Comparison of ENCODE assay signal across 33 cellular contexts in genomic region chr10:106547047-106547635, GRCh38.
"Had no signal": no experiment of that assay in that cellular context is flagged by ENCODE, and none has a peak within 500 bp of the region (broad histone marks: within the 10 kb centered on the region; RNA-seq: fewer than 3 reads in every experiment).

No MANE protein-coding gene starts in this region.

- H3K27me3 Mint-ChIP-seq: activated B cell treated with CpG ODN at 0.5 μM for 24 hours; activated CD4-positive, alpha-beta memory T cell treated with anti-CD3 and anti-CD28 coated beads for 36 hours; activated CD4-positive, alpha-beta T cell treated with anti-CD3 and anti-CD28 coated beads, Interleukin-2, amount 10 ng/mL, durations not matched to agents 24 days and 14 days; activated CD8-positive, alpha-beta T cell treated with anti-CD3 and anti-CD28 coated beads for 36 hours; activated naive CD8-positive, alpha-beta T cell treated with anti-CD3 and anti-CD28 coated beads for 36 hours had no signal

- H3K9me3 ChIP-seq: adrenal gland, body of pancreas, breast epithelium had no signal

- H3K4me1 ChIP-seq: adrenal gland, body of pancreas, breast epithelium had no signal

- H3K9me3 Mint-ChIP-seq: activated CD4-positive, alpha-beta T cell treated with anti-CD3 and anti-CD28 coated beads, Interleukin-2, amount 10 ng/mL, durations not matched to agents 24 days and 14 days; activated CD8-positive, alpha-beta T cell treated with anti-CD3 and anti-CD28 coated beads for 36 hours; activated naive CD4-positive, alpha-beta T cell treated with anti-CD3 and anti-CD28 coated beads for 36 hours; activated naive CD8-positive, alpha-beta T cell treated with anti-CD3 and anti-CD28 coated beads for 36 hours; activated T-cell treated with anti-CD3 and anti-CD28 coated beads, Interleukin-2, amount 50 U/mL, for 4 hours; activated T-helper 1 cell treated with anti-CD3 and anti-CD28 coated beads, Interleukin-12 subunit alpha, Interleukin-12 subunit beta, Interleukin-2, Interleukin-4 antibody, amounts not matched to agents 30 ng/mL and 10 ng/mL and 1 ng/mL, durations not matched to agents 14 hours and 24 hours and 36 hours; T-helper 2 cell treated with Interferon-gamma antibody and Interleukin-4, amounts not matched to agents 5 μg/mL and 100 μg/mL, for 36 hours had no signal

- DNase-seq: activated B cell treated with CpG ODN at 0.5 μM for 24 hours; activated CD4-positive, alpha-beta memory T cell treated with anti-CD3 and anti-CD28 coated beads for 36 hours; activated CD4-positive, alpha-beta T cell treated with anti-CD3 and anti-CD28 coated beads for 4 hours; activated CD4-positive, alpha-beta T cell treated with anti-CD3 and anti-CD28 coated beads, Interleukin-2, amount 10 ng/mL, durations not matched to agents 24 days and 14 days; activated CD4-positive, alpha-beta T cell treated with anti-CD3 and anti-CD28 coated beads, Interleukin-2, amount 50 U/mL, for 1 hour; activated CD4-positive, alpha-beta T cell treated with anti-CD3 and anti-CD28 coated beads, Interleukin-2, amount 50 U/mL, for 4 hours; activated CD4-positive, CD25-positive, alpha-beta regulatory T cell treated with anti-CD3 and anti-CD28 coated beads, Interleukin-2, amount 50 U/mL, for 72 hours; activated CD8-positive, alpha-beta memory T cell treated with anti-CD3 and anti-CD28 coated beads, Interleukin-2, amount 50 U/mL, for 4 hours; activated CD8-positive, alpha-beta T cell treated with anti-CD3 and anti-CD28 coated beads for 36 hours; activated effector memory CD4-positive, alpha-beta T cell treated with anti-CD3 and anti-CD28 coated beads, Interleukin-2, amount 50 U/mL, for 16 hours; activated gamma-delta T cell treated with Interleukin-2 at 50 U/mL for 16 hours; activated naive CD4-positive, alpha-beta T cell; activated naive CD4-positive, alpha-beta T cell treated with anti-CD3 and anti-CD28 coated beads for 36 hours; activated naive CD4-positive, alpha-beta T cell treated with anti-CD3 and anti-CD28 coated beads, Interleukin-2, amount 50 U/mL, for 16 hours; activated naive CD8-positive, alpha-beta T cell treated with anti-CD3 and anti-CD28 coated beads for 36 hours; activated T-cell treated with anti-CD3 and anti-CD28 coated beads for 4 hours; activated T-cell treated with anti-CD3 and anti-CD28 coated beads, Interleukin-2, amount 50 U/mL, for 1 hour; activated T-cell treated with anti-CD3 and anti-CD28 coated beads, Interleukin-2, amount 50 U/mL, for 4 hours; activated T-cell treated with anti-CD3 and anti-CD28 coated beads, Interleukin-2, amount 50 U/mL, for 72 hours; adrenal gland; amniotic stem cell; aorta; body of pancreas; brain microvascular endothelial cell; central memory CD4-positive, alpha-beta T cell; T-helper 2 cell; T-helper 9 cell had no signal

- H3K4me3 ChIP-seq: adrenal gland, body of pancreas, breast epithelium had no signal

- H3K27ac Mint-ChIP-seq: activated B cell treated with CpG ODN at 0.5 μM for 24 hours; activated CD4-positive, alpha-beta memory T cell treated with anti-CD3 and anti-CD28 coated beads for 36 hours; activated CD4-positive, alpha-beta T cell treated with anti-CD3 and anti-CD28 coated beads, Interleukin-2, amount 10 ng/mL, durations not matched to agents 24 days and 14 days; activated CD8-positive, alpha-beta T cell treated with anti-CD3 and anti-CD28 coated beads for 36 hours; activated naive CD4-positive, alpha-beta T cell treated with anti-CD3 and anti-CD28 coated beads for 36 hours; activated naive CD4-positive, alpha-beta T cell treated with anti-CD3 and anti-CD28 coated beads, Interleukin-2, amount 50 U/mL, for 72 hours; activated naive CD8-positive, alpha-beta T cell treated with anti-CD3 and anti-CD28 coated beads for 36 hours; activated T-cell treated with anti-CD3 and anti-CD28 coated beads, Interleukin-2, amount 50 U/mL, for 72 hours; activated T-helper 1 cell treated with anti-CD3 and anti-CD28 coated beads, Interleukin-12 subunit alpha, Interleukin-12 subunit beta, Interleukin-2, Interleukin-4 antibody, amounts not matched to agents 30 ng/mL and 10 ng/mL and 1 ng/mL, durations not matched to agents 14 hours and 24 hours and 36 hours; activated T-helper 17 cell treated with anti-CD3 and anti-CD28 coated beads, Interleukin-2, amount 50 U/mL, for 72 hours; T-helper 2 cell treated with Interferon-gamma antibody and Interleukin-4, amounts not matched to agents 5 μg/mL and 100 μg/mL, for 36 hours had no signal

- H3K36me3 ChIP-seq: adrenal gland, brain microvascular endothelial cell, breast epithelium had no signal

- H3K27me3 ChIP-seq: adrenal gland, body of pancreas, brain microvascular endothelial cell, breast epithelium had no signal

- H3K4me1 Mint-ChIP-seq: activated B cell treated with CpG ODN at 0.5 μM for 24 hours; activated CD4-positive, alpha-beta T cell treated with anti-CD3 and anti-CD28 coated beads, Interleukin-2, amount 10 ng/mL, durations not matched to agents 24 days and 14 days; activated naive CD8-positive, alpha-beta T cell treated with anti-CD3 and anti-CD28 coated beads for 36 hours; activated T-helper 17 cell treated with anti-CD3 and anti-CD28 coated beads, Interleukin-2, amount 50 U/mL, for 72 hours had no signal

- H3K27ac ChIP-seq: adrenal gland, body of pancreas, brain microvascular endothelial cell, breast epithelium, VCaP had no signal

- H3K36me3 Mint-ChIP-seq: activated CD4-positive, alpha-beta memory T cell treated with anti-CD3 and anti-CD28 coated beads for 36 hours; activated naive CD4-positive, alpha-beta T cell treated with anti-CD3 and anti-CD28 coated beads, Interleukin-2, amount 50 U/mL, for 72 hours; activated naive CD8-positive, alpha-beta T cell treated with anti-CD3 and anti-CD28 coated beads for 36 hours had no signal

- ATAC-seq: activated CD8-positive, alpha-beta T cell treated with anti-CD3 and anti-CD28 coated beads for 36 hours; activated naive CD4-positive, alpha-beta T cell treated with anti-CD3 and anti-CD28 coated beads, Interleukin-2, amount 50 U/mL, for 72 hours; activated T-cell treated with anti-CD3 and anti-CD28 coated beads, Interleukin-2, amount 50 U/mL, for 4 hours; activated T-cell treated with anti-CD3 and anti-CD28 coated beads, Interleukin-2, amount 50 U/mL, for 72 hours; activated T-helper 17 cell treated with anti-CD3 and anti-CD28 coated beads, Interleukin-2, amount 50 U/mL, for 72 hours; body of pancreas had no signal

- H3K4me3 Mint-ChIP-seq: activated B cell treated with CpG ODN at 0.5 μM for 24 hours; activated CD4-positive, alpha-beta memory T cell treated with anti-CD3 and anti-CD28 coated beads for 36 hours; activated CD4-positive, alpha-beta T cell treated with anti-CD3 and anti-CD28 coated beads, Interleukin-2, amount 10 ng/mL, durations not matched to agents 24 days and 14 days; activated CD8-positive, alpha-beta T cell treated with anti-CD3 and anti-CD28 coated beads for 36 hours; activated naive CD4-positive, alpha-beta T cell treated with anti-CD3 and anti-CD28 coated beads for 36 hours; activated naive CD8-positive, alpha-beta T cell treated with anti-CD3 and anti-CD28 coated beads for 36 hours; activated T-cell treated with anti-CD3 and anti-CD28 coated beads, Interleukin-2, amount 50 U/mL, for 4 hours; activated T-cell treated with anti-CD3 and anti-CD28 coated beads, Interleukin-2, amount 50 U/mL, for 72 hours; activated T-helper 1 cell treated with anti-CD3 and anti-CD28 coated beads, Interleukin-12 subunit alpha, Interleukin-12 subunit beta, Interleukin-2, Interleukin-4 antibody, amounts not matched to agents 30 ng/mL and 10 ng/mL and 1 ng/mL, durations not matched to agents 14 hours and 24 hours and 36 hours; activated T-helper 17 cell treated with anti-CD3 and anti-CD28 coated beads, Interleukin-2, amount 50 U/mL, for 72 hours; T-helper 2 cell treated with Interferon-gamma antibody and Interleukin-4, amounts not matched to agents 5 μg/mL and 100 μg/mL, for 36 hours had no signal
